Comparison of ENCODE assay signal across 9 cellular contexts in genomic region chr3:133576169-133576568, GRCh38. TPM values are rescaled to one million over a fixed set of nuclear protein-coding genes. Genes with fewer than 3 reads are reported as not detected.
DNase-seq lines count a peak whose midpoint lies in the region; ATAC-seq lines count a peak whose summit lies in the region.
"Had no signal": no experiment of that assay in that cellular context is flagged by ENCODE, and none has a peak within 500 bp of the region (broad histone marks: within the 10 kb centered on the region; RNA-seq: fewer than 3 reads in every experiment).

No MANE protein-coding gene starts in this region.

- H3K36me3 ChIP-seq in iPS-18a (ENCODE audit: control insufficient read depth, low read depth, low read length), result peaks cover 42% of the 10 kb centered on the region

- peaks cover 56% of the 10 kb centered on the region for H3K4me1 Mint-ChIP-seq in T-helper 1 cell treated with Interleukin-12 subunit alpha and Interleukin-12 subunit beta and Interleukin-4 antibody, amounts not matched to agents 30 μg/mL and 1 μg/mL, for 36 hours (ENCODE audit: low read depth)
- peaks cover 77% of the 10 kb centered on the region for H3K4me1 Mint-ChIP-seq in activated T-cell treated with anti-CD3 and anti-CD28 coated beads, Interleukin-2, amount 50 U/mL, for 72 hours (ENCODE audit: low read depth)
- peaks cover 59% of the 10 kb centered on the region for H3K4me1 Mint-ChIP-seq in stimulated activated naive CD8-positive, alpha-beta T cell treated with anti-CD3 and anti-CD28 coated beads, Interleukin-15, amount 100 ng/mL, for 72 hours

- H3K27ac Mint-ChIP-seq in T-helper 1 cell treated with Interleukin-12 subunit alpha and Interleukin-12 subunit beta and Interleukin-4 antibody, amounts not matched to agents 30 μg/mL and 1 μg/mL, for 36 hours, result peak overlapping the region; percentile 42
- peak overlapping the region; percentile 95 for H3K27ac Mint-ChIP-seq in activated T-cell treated with anti-CD3 and anti-CD28 coated beads, Interleukin-2, amount 50 U/mL, for 72 hours
- H3K27ac Mint-ChIP-seq in stimulated activated naive CD8-positive, alpha-beta T cell treated with anti-CD3 and anti-CD28 coated beads, Interleukin-15, amount 100 ng/mL, for 72 hours, result peak overlapping the region; percentile 65 to 84

- no peak overlapping the region for H3K9ac ChIP-seq in iPS-18a (ENCODE audit: low read length)

- peaks cover 38% of the 10 kb centered on the region for H3K36me3 Mint-ChIP-seq in T-helper 1 cell treated with Interleukin-12 subunit alpha and Interleukin-12 subunit beta and Interleukin-4 antibody, amounts not matched to agents 30 μg/mL and 1 μg/mL, for 36 hours (ENCODE audit: low read depth)
- peaks cover 24 to 47% of the 10 kb centered on the region in 2 donors for H3K36me3 Mint-ChIP-seq in activated T-cell treated with anti-CD3 and anti-CD28 coated beads, Interleukin-2, amount 50 U/mL, for 72 hours (ENCODE audit: insufficient read depth in 2 of 2)

- H3K27ac ChIP-seq in iPS-18a (ENCODE audit: low read length), result no peak overlapping the region

- H3K27me3 ChIP-seq in iPS-18a (ENCODE audit: control insufficient read depth, insufficient read depth, low read length), result no peaks in the 10 kb centered on the region

- peaks cover 10% of the 10 kb centered on the region for H3K4me1 ChIP-seq in iPS-18a (ENCODE audit: control insufficient read depth, low read depth, low read length)

- no peak for DNase-seq in T-helper 1 cell
- no peak for DNase-seq in activated T-cell treated with anti-CD3 and anti-CD28 coated beads, Interleukin-2, amount 50 U/mL, for 72 hours
- no peak for DNase-seq in stimulated activated naive CD8-positive, alpha-beta T cell treated with anti-CD3 and anti-CD28 coated beads, Interleukin-15, amount 100 ng/mL, for 72 hours
- DNase-seq: NCI-H345 had no signal

- no peaks in the 10 kb centered on the region for H3K9me3 ChIP-seq in iPS-18a (ENCODE audit: control insufficient read depth, low read depth, low read length)

- no peaks in the 10 kb centered on the region for H3K9me3 Mint-ChIP-seq in T-helper 1 cell treated with Interleukin-12 subunit alpha and Interleukin-12 subunit beta and Interleukin-4 antibody, amounts not matched to agents 30 μg/mL and 1 μg/mL, for 36 hours
- no peaks in the 10 kb centered on the region for H3K9me3 Mint-ChIP-seq in activated T-cell treated with anti-CD3 and anti-CD28 coated beads, Interleukin-2, amount 50 U/mL, for 72 hours
- H3K9me3 Mint-ChIP-seq in stimulated activated naive CD8-positive, alpha-beta T cell treated with anti-CD3 and anti-CD28 coated beads, Interleukin-15, amount 100 ng/mL, for 72 hours, result no peaks in the 10 kb centered on the region

- peak overlapping the region; percentile 96 for H3K4me3 ChIP-seq in iPS-18a (ENCODE audit: low read length)

- H3K4me3 Mint-ChIP-seq in T-helper 1 cell treated with Interleukin-12 subunit alpha and Interleukin-12 subunit beta and Interleukin-4 antibody, amounts not matched to agents 30 μg/mL and 1 μg/mL, for 36 hours, result peak overlapping the region; percentile 94
- H3K4me3 Mint-ChIP-seq in activated T-cell treated with anti-CD3 and anti-CD28 coated beads, Interleukin-2, amount 50 U/mL, for 72 hours, result peak overlapping the region; percentile 96
- peak overlapping the region; percentile 89 for H3K4me3 Mint-ChIP-seq in stimulated activated naive CD8-positive, alpha-beta T cell treated with anti-CD3 and anti-CD28 coated beads, Interleukin-15, amount 100 ng/mL, for 72 hours

- no peaks in the 10 kb centered on the region for H3K27me3 Mint-ChIP-seq in T-helper 1 cell treated with Interleukin-12 subunit alpha and Interleukin-12 subunit beta and Interleukin-4 antibody, amounts not matched to agents 30 μg/mL and 1 μg/mL, for 36 hours (ENCODE audit: low read depth)
- H3K27me3 Mint-ChIP-seq in activated T-cell treated with anti-CD3 and anti-CD28 coated beads, Interleukin-2, amount 50 U/mL, for 72 hours (ENCODE audit: low read depth), result no peaks in the 10 kb centered on the region
- no peaks in the 10 kb centered on the region for H3K27me3 Mint-ChIP-seq in stimulated activated naive CD8-positive, alpha-beta T cell treated with anti-CD3 and anti-CD28 coated beads, Interleukin-15, amount 100 ng/mL, for 72 hours

- no peak for ATAC-seq in activated T-cell treated with anti-CD3 and anti-CD28 coated beads, Interleukin-2, amount 50 U/mL, for 72 hours (replicated peaks in 1 of 2)
- ATAC-seq in stimulated activated naive CD8-positive, alpha-beta T cell treated with anti-CD3 and anti-CD28 coated beads, Interleukin-15, amount 100 ng/mL, for 72 hours, result no peak
- ATAC-seq in GM19023 (IDR thresholded peaks at IDR 0.05; ENCODE audit: unreplicated experiment), result no peak
- no peak for ATAC-seq in HG03439 (IDR thresholded peaks at IDR 0.05; ENCODE audit: unreplicated experiment)
- no peak for ATAC-seq in HG02870 (IDR thresholded peaks at IDR 0.05; ENCODE audit: unreplicated experiment)

RNA-seq across cellular contexts. Expression of gene CDV3, which starts 2.7 kb away (rescaled TPM):
- total RNA-seq in activated T-cell treated with anti-CD3 and anti-CD28 coated beads, Interleukin-2, amount 50 U/mL, for 72 hours, result 100 to 1,000 TPM; 261 to 288 TPM

Comparison
In these comparisons a context has a peak if more than half of its experiments do, and no peak if none do; other contexts are left out.
1. H3K27ac Mint-ChIP-seq: peak in every context shown above with its lines; median percentile 95 in activated T-cell treated with anti-CD3 and anti-CD28 coated beads, Interleukin-2, amount 50 U/mL, for 72 hours; 74 in stimulated activated naive CD8-positive, alpha-beta T cell treated with anti-CD3 and anti-CD28 coated beads, Interleukin-15, amount 100 ng/mL, for 72 hours; 42 in T-helper 1 cell treated with Interleukin-12 subunit alpha and Interleukin-12 subunit beta and Interleukin-4 antibody, amounts not matched to agents 30 μg/mL and 1 μg/mL, for 36 hours.